Comparison of ENCODE assay signal across 24 cellular contexts in genomic region chr17:55321507-55322064, GRCh38. TPM values are rescaled to one million over a fixed set of nuclear protein-coding genes. Genes with fewer than 3 reads are reported as not detected.
DNase-seq lines count a peak whose midpoint lies in the region; ATAC-seq, FAIRE-seq and TF ChIP-seq lines count a peak whose summit lies in the region.
"Had no signal": no experiment of that assay in that cellular context is flagged by ENCODE, and none has a peak within 500 bp of the region (broad histone marks: within the 10 kb centered on the region; RNA-seq: fewer than 3 reads in every experiment).

No MANE protein-coding gene starts in this region.

- no peak overlapping the region for H3K9ac ChIP-seq in GM23248
- H3K9ac ChIP-seq in astrocyte (ENCODE audit: low read length), result no peak overlapping the region
- H3K9ac ChIP-seq: BLaER1 had no signal

- H3K4me3 Mint-ChIP-seq in astrocyte (ENCODE audit: unreplicated experiment) (no peak overlapping the region), Calu3 (ENCODE audit: low read depth, unreplicated experiment) (no peak overlapping the region)
- H3K4me3 Mint-ChIP-seq: activated T-helper 1 cell treated with anti-CD3 and anti-CD28 coated beads, Interleukin-12 subunit alpha, Interleukin-12 subunit beta, Interleukin-2, Interleukin-4 antibody, amounts not matched to agents 30 ng/mL and 10 ng/mL and 1 ng/mL, durations not matched to agents 14 hours and 24 hours and 36 hours; dendritic cell treated with granulocyte-macrophage colony-stimulating factor and Interleukin-4, amounts not matched to agents 40 ng/mL and 50 ng/mL, for 4 days; natural killer cell treated with Interleukin-12 subunit alpha and Interleukin-12 subunit beta and Interleukin-15 and Interleukin-18, amount 100 ng/mL, for 72 hours; stimulated activated naive CD8-positive, alpha-beta T cell treated with anti-CD3 and anti-CD28 coated beads, Interleukin-15, amount 100 ng/mL, for 72 hours had no signal

- H3K9me3 Mint-ChIP-seq in astrocyte (ENCODE audit: unreplicated experiment) (no peaks in the 10 kb centered on the region), Calu3 (ENCODE audit: low read depth, unreplicated experiment) (no peaks in the 10 kb centered on the region)
- H3K9me3 Mint-ChIP-seq: activated T-helper 1 cell treated with anti-CD3 and anti-CD28 coated beads, Interleukin-12 subunit alpha, Interleukin-12 subunit beta, Interleukin-2, Interleukin-4 antibody, amounts not matched to agents 30 ng/mL and 10 ng/mL and 1 ng/mL, durations not matched to agents 14 hours and 24 hours and 36 hours; dendritic cell treated with granulocyte-macrophage colony-stimulating factor and Interleukin-4, amounts not matched to agents 40 ng/mL and 50 ng/mL, for 4 days; natural killer cell treated with Interleukin-12 subunit alpha and Interleukin-12 subunit beta and Interleukin-15 and Interleukin-18, amount 100 ng/mL, for 72 hours; stimulated activated naive CD8-positive, alpha-beta T cell treated with anti-CD3 and anti-CD28 coated beads, Interleukin-15, amount 100 ng/mL, for 72 hours had no signal

- no peak overlapping the region for H3K4me3 ChIP-seq in GM23248
- no peak overlapping the region for H3K4me3 ChIP-seq in astrocyte (ENCODE audit: insufficient read depth, low read depth, low read length)
- no peak overlapping the region for H3K4me3 ChIP-seq in small intestine (ENCODE audit: low read depth in 1 of 2, low read length in 2 of 2)
- H3K4me3 ChIP-seq: BLaER1 had no signal

- H3K9me3 ChIP-seq in GM23248 (ENCODE audit: low read depth) (no peaks in the 10 kb centered on the region), astrocyte (ENCODE audit: insufficient read depth, low read depth, low read length) (no peaks in the 10 kb centered on the region), small intestine (ENCODE audit: control insufficient read depth, low read depth) (no peaks in the 10 kb centered on the region)
- H3K9me3 ChIP-seq: BLaER1 had no signal

- ATAC-seq in Right ventricle myocardium superior (ENCODE audit: poor library complexity), result peak; percentile 81
- ATAC-seq: sciatic nerve; stimulated activated naive CD8-positive, alpha-beta T cell treated with anti-CD3 and anti-CD28 coated beads, Interleukin-15, amount 100 ng/mL, for 72 hours had no signal

- H3K27ac ChIP-seq in GM23248 (no peak overlapping the region), astrocyte (ENCODE audit: low read depth, low read length) (no peak overlapping the region), small intestine (ENCODE audit: low read depth in 1 of 2, low read length in 1 of 2) (no peak overlapping the region)
- H3K27ac ChIP-seq: BLaER1, WERI-Rb-1 had no signal

- H4K20me1 ChIP-seq in GM23248 (ENCODE audit: insufficient read depth), result no peaks in the 10 kb centered on the region
- no peaks in the 10 kb centered on the region for H4K20me1 ChIP-seq in astrocyte (ENCODE audit: insufficient read depth, low read length)
- H4K20me1 ChIP-seq: BLaER1 had no signal

- no peaks in the 10 kb centered on the region for H3K4me1 ChIP-seq in GM23248 (ENCODE audit: insufficient read depth)
- no peaks in the 10 kb centered on the region for H3K4me1 ChIP-seq in astrocyte (ENCODE audit: insufficient read depth, low read length)
- H3K4me1 ChIP-seq in small intestine (ENCODE audit: control insufficient read depth in 2 of 2, insufficient read depth in 1 of 2, low read depth in 1 of 2, low read length in 1 of 2), result peaks cover 2 to 4% of the 10 kb centered on the region in 2 donors
- H3K4me1 ChIP-seq: BLaER1 had no signal

- 0 out of 2 replicates have a peak overlapping the region, but pooled peaks have one; percentile 15 for H2AFZ ChIP-seq in GM23248
- no peak overlapping the region for H2AFZ ChIP-seq in astrocyte (ENCODE audit: low read depth, low read length)

- TF ChIP-seq CTCF in astrocyte (IDR thresholded peaks at IDR 0.05; ENCODE audit: insufficient read depth, low read depth, low read length), result no peak
- TF ChIP-seq CTCF in Calu3 (IDR thresholded peaks at IDR 0.05; ENCODE audit: unreplicated experiment), result no peak

- no peaks in the 10 kb centered on the region for H3F3A ChIP-seq in GM23248 (ENCODE audit: insufficient read depth)

- BruUV-seq in Calu3 (replicated peaks; lab: Mats Ljungman, UMichigan), result no TSS peak

- in situ Hi-C loops in GM23248 (cut with MboI), result no loop called here

- H3K4me1 Mint-ChIP-seq in astrocyte (ENCODE audit: low read depth, unreplicated experiment), result no peaks in the 10 kb centered on the region
- no peaks in the 10 kb centered on the region for H3K4me1 Mint-ChIP-seq in Calu3 (ENCODE audit: low read depth, unreplicated experiment)
- H3K4me1 Mint-ChIP-seq: stimulated activated naive CD8-positive, alpha-beta T cell treated with anti-CD3 and anti-CD28 coated beads, Interleukin-15, amount 100 ng/mL, for 72 hours had no signal

- no peaks in the 10 kb centered on the region for H3K9me2 ChIP-seq in GM23248 (ENCODE audit: insufficient read depth)

- peaks cover 7% of the 10 kb centered on the region for H3K27me3 Mint-ChIP-seq in astrocyte (ENCODE audit: low read depth, unreplicated experiment)
- H3K27me3 Mint-ChIP-seq in Calu3 (ENCODE audit: unreplicated experiment), result no peaks in the 10 kb centered on the region
- H3K27me3 Mint-ChIP-seq: dendritic cell treated with granulocyte-macrophage colony-stimulating factor and Interleukin-4, amounts not matched to agents 40 ng/mL and 50 ng/mL, for 4 days; natural killer cell treated with Interleukin-12 subunit alpha and Interleukin-12 subunit beta and Interleukin-15 and Interleukin-18, amount 100 ng/mL, for 72 hours had no signal

- WGBS in GM23248 (ENCODE audit: low coverage in 1 of 2, low lambda C conversion rate in 2 of 2, missing lambda C conversion rate in 2 of 2), 2 experiments, result 50 to 55% methylated on average over 5 of the region's 5 CpGs
- WGBS in small intestine, 3 donors, result 12 to 46% (median 30%) methylated on average over 5 of the region's 5 CpGs

- intact Hi-C loops in Right ventricle myocardium superior (cut with DNase I), result no loop called here
- intact Hi-C loops in Calu3 (cut with micrococcal nuclease; ENCODE audit: unreplicated experiment), result no loop called here

- H3K4me2 ChIP-seq in GM23248 (ENCODE audit: unreplicated experiment) (no peak overlapping the region), astrocyte (ENCODE audit: low read length) (no peak overlapping the region)
- H3K4me2 ChIP-seq: BLaER1 had no signal

- no peaks in the 10 kb centered on the region for H3K36me3 ChIP-seq in GM23248 (ENCODE audit: low read depth)
- no peaks in the 10 kb centered on the region for H3K36me3 ChIP-seq in astrocyte (ENCODE audit: insufficient read depth, low read length)
- no peaks in the 10 kb centered on the region for H3K36me3 ChIP-seq in small intestine (ENCODE audit: control insufficient read depth in 2 of 2, insufficient read depth in 2 of 2, low read length in 2 of 2)
- H3K36me3 ChIP-seq: BLaER1, WERI-Rb-1 had no signal

- CTCF ChIA-PET in Calu3 (lab: Charles Lee), result no interaction called here

- H3K36me3 Mint-ChIP-seq in astrocyte (ENCODE audit: low read depth, unreplicated experiment), result no peaks in the 10 kb centered on the region
- H3K36me3 Mint-ChIP-seq in Calu3 (ENCODE audit: insufficient read depth, unreplicated experiment), result no peaks in the 10 kb centered on the region
- H3K36me3 Mint-ChIP-seq: natural killer cell treated with Interleukin-12 subunit alpha and Interleukin-12 subunit beta and Interleukin-15 and Interleukin-18, amount 100 ng/mL, for 72 hours had no signal

- no peaks in the 10 kb centered on the region for H3K79me2 ChIP-seq in GM23248 (ENCODE audit: insufficient read depth)
- no peaks in the 10 kb centered on the region for H3K79me2 ChIP-seq in astrocyte (ENCODE audit: insufficient read depth, low read length)

- DNase-seq in GM23248 (no peak), astrocyte (ENCODE audit: low read depth) (no peak), Right ventricle myocardium superior (no peak), small intestine (peak; percentile 30), AG20443 (ENCODE audit: low spot score) (no peak), COR-L47 (lab: John Stamatoyannopoulos, UW) (no peak), anterior cingulate cortex (lab: John Stamatoyannopoulos, UW) (no peak), Calu3 (no peak)
- DNase-seq: activated naive CD4-positive, alpha-beta T cell treated with anti-CD3 and anti-CD28 coated beads, Interleukin-2, amount 50 U/mL, for 16 hours; aorta; caudate nucleus; H7; NCI-H1048; NCI-H1694 treated with DMSO at 0.1 percent for 48 hours; NCI-H526; stimulated activated naive CD8-positive, alpha-beta T cell treated with anti-CD3 and anti-CD28 coated beads, Interleukin-15, amount 100 ng/mL, for 72 hours; trophoblast cell; WERI-Rb-1 had no signal

- H3K27me3 ChIP-seq in GM23248 (replicated peaks; ENCODE audit: insufficient read depth) (no peaks in the 10 kb centered on the region), astrocyte (ENCODE audit: insufficient read depth, low read length) (no peaks in the 10 kb centered on the region), small intestine (ENCODE audit: control insufficient read depth in 2 of 2, insufficient read depth in 2 of 2, low read length in 2 of 2) (no peaks in the 10 kb centered on the region)
- H3K27me3 ChIP-seq: BLaER1 had no signal

- no peak overlapping the region for H3K27ac Mint-ChIP-seq in astrocyte (ENCODE audit: unreplicated experiment)
- H3K27ac Mint-ChIP-seq in Calu3 (ENCODE audit: unreplicated experiment), result no peak overlapping the region
- H3K27ac Mint-ChIP-seq: activated T-helper 1 cell treated with anti-CD3 and anti-CD28 coated beads, Interleukin-12 subunit alpha, Interleukin-12 subunit beta, Interleukin-2, Interleukin-4 antibody, amounts not matched to agents 30 ng/mL and 10 ng/mL and 1 ng/mL, durations not matched to agents 14 hours and 24 hours and 36 hours; dendritic cell treated with granulocyte-macrophage colony-stimulating factor and Interleukin-4, amounts not matched to agents 40 ng/mL and 50 ng/mL, for 4 days; natural killer cell treated with Interleukin-12 subunit alpha and Interleukin-12 subunit beta and Interleukin-15 and Interleukin-18, amount 100 ng/mL, for 72 hours; stimulated activated naive CD8-positive, alpha-beta T cell treated with anti-CD3 and anti-CD28 coated beads, Interleukin-15, amount 100 ng/mL, for 72 hours had no signal

- peak; percentile 50 for FAIRE-seq in astrocyte (lab: Jason Lieb, UNC)
- FAIRE-seq in small intestine (lab: Jason Lieb, UNC), result peak; percentile 26
- FAIRE-seq: GM12891 had no signal

RNA-seq across cellular contexts. Expression of gene HLF, which starts 56.8 kb away (rescaled TPM):
- total RNA-seq in GM23248 (2014; rRNA removed; shearing (Covaris generic)), result not detected in 2 replicates
- polyA plus RNA-seq in GM23248 (2016; fragmentation: Nextera tagmentation; extraction: Ambion mirVana) (0.09 TPM in 1 of 2 replicates, not detected in the other), small intestine (1 to 10 TPM in 1 of 3 donors, under 1 TPM in 2; 0.54 to 2.3 (median 0.67) TPM)
- total RNA-seq in astrocyte (0.07 TPM in 1 of 2 replicates, not detected in the other), Right ventricle myocardium superior (31.6 TPM), Calu3 (2022) (1.3 and 3.3 TPM in 2 replicates)
